In genomic region chrX:139929876-139930275, GRCh38 we compare ENCODE assay signal across 15 cellular contexts. TPM values are rescaled to one million over a fixed set of nuclear protein-coding genes. Genes with fewer than 3 reads are reported as not detected.
DNase-seq lines count a peak whose midpoint lies in the region; ATAC-seq, FAIRE-seq and TF ChIP-seq lines count a peak whose summit lies in the region.
"Had no signal": no experiment of that assay in that cellular context is flagged by ENCODE, and none has a peak within 500 bp of the region (broad histone marks: within the 10 kb centered on the region; RNA-seq: fewer than 3 reads in every experiment).

No MANE protein-coding gene starts in this region.

- H4K20me1 ChIP-seq in SU-DHL-6 (ENCODE audit: low read depth, low read length): peaks cover 3% of the 10 kb centered on the region; the same call in 1 of the 2 replicates
- no peaks in the 10 kb centered on the region for H4K20me1 ChIP-seq in GM23248 (ENCODE audit: insufficient read depth)

- WGBS in GM23248 (ENCODE audit: low coverage in 1 of 2, low lambda C conversion rate in 2 of 2, missing lambda C conversion rate in 2 of 2), 2 experiments: 91 to 100% methylated on average over 5 of the region's 5 CpGs

- H3K4me2 ChIP-seq in SU-DHL-6 (ENCODE audit: low read depth, low read length, poor library complexity, severe bottlenecking): peak overlapping the region; percentile 77
- H3K4me2 ChIP-seq in GM23248 (ENCODE audit: unreplicated experiment): no peak overlapping the region

- no peaks in the 10 kb centered on the region for H3K36me3 ChIP-seq in ACC112 (ENCODE audit: insufficient read depth, low read length)
- no peaks in the 10 kb centered on the region for H3K36me3 ChIP-seq in SU-DHL-6 (ENCODE audit: low read length)
- H3K36me3 ChIP-seq in iPS-15b (ENCODE audit: control insufficient read depth, insufficient read depth, low read length): no peaks in the 10 kb centered on the region
- H3K36me3 ChIP-seq in GM23248 (ENCODE audit: low read depth): no peaks in the 10 kb centered on the region

- H3K9me2 ChIP-seq in SU-DHL-6 (replicated peaks; ENCODE audit: insufficient read depth, low read length): no peaks in the 10 kb centered on the region
- no peaks in the 10 kb centered on the region for H3K9me2 ChIP-seq in GM23248 (ENCODE audit: insufficient read depth)

- no peak for ATAC-seq in GM18498 (IDR thresholded peaks at IDR 0.05; ENCODE audit: unreplicated experiment)
- ATAC-seq: esophagus mucosa had no signal

- H3K27ac ChIP-seq in ACC112 (ENCODE audit: low read depth, low read length) (no peak overlapping the region), SU-DHL-6 (ENCODE audit: low read depth, low read length) (no peak overlapping the region), GM23248 (no peak overlapping the region)

- H3K9me3 ChIP-seq in SU-DHL-6 (ENCODE audit: insufficient read depth, low read length): no peaks in the 10 kb centered on the region
- no peaks in the 10 kb centered on the region for H3K9me3 ChIP-seq in iPS-15b (ENCODE audit: control insufficient read depth, insufficient read depth, low read length)
- H3K9me3 ChIP-seq in GM23248 (ENCODE audit: low read depth): no peaks in the 10 kb centered on the region

- H3K27me3 ChIP-seq in ACC112 (ENCODE audit: insufficient read depth, low read length): no peaks in the 10 kb centered on the region
- no peaks in the 10 kb centered on the region for H3K27me3 ChIP-seq in SU-DHL-6 (ENCODE audit: low read length)
- H3K27me3 ChIP-seq in iPS-15b (ENCODE audit: control insufficient read depth, insufficient read depth, low read length): peaks cover 3% of the 10 kb centered on the region
- no peaks in the 10 kb centered on the region for H3K27me3 ChIP-seq in GM23248 (replicated peaks; ENCODE audit: insufficient read depth)

- no peak for TF ChIP-seq CTCF in SU-DHL-6 (IDR thresholded peaks at IDR 0.05; ENCODE audit: insufficient read depth, low read length, poor library complexity, severe bottlenecking)

- peak; percentile 59 for FAIRE-seq in GM18507 (lab: Jason Lieb, UNC)
- FAIRE-seq: islet of Langerhans had no signal

- H3F3A ChIP-seq in SU-DHL-6 (ENCODE audit: insufficient read depth) (no peaks in the 10 kb centered on the region), GM23248 (ENCODE audit: insufficient read depth) (peaks cover 5% of the 10 kb centered on the region; the same call in 1 of the 2 replicates)

- in situ Hi-C loops in GM23248 (cut with MboI): no loop called here

- H3K4me1 ChIP-seq in ACC112 (ENCODE audit: control insufficient read depth, insufficient read depth, low read length, unreplicated experiment) (peaks cover 14% of the 10 kb centered on the region), iPS-15b (ENCODE audit: control insufficient read depth, insufficient read depth, low read length) (peaks cover 22% of the 10 kb centered on the region), GM23248 (ENCODE audit: insufficient read depth) (no peaks in the 10 kb centered on the region)

- H3K9ac ChIP-seq in SU-DHL-6 (ENCODE audit: low read length) (no peak overlapping the region), iPS-15b (ENCODE audit: low read depth, low read length) (peak overlapping the region; percentile 17), GM23248 (no peak overlapping the region)

- H3K79me2 ChIP-seq in ACC112 (ENCODE audit: control insufficient read depth, insufficient read depth, low read length, unreplicated experiment) (peaks cover 56% of the 10 kb centered on the region), SU-DHL-6 (ENCODE audit: insufficient read depth, low read length) (peaks cover 24% of the 10 kb centered on the region; the same call in 1 of the 2 replicates), GM23248 (ENCODE audit: insufficient read depth) (peaks cover 67% of the 10 kb centered on the region)

- H3K4me3 ChIP-seq in ACC112 (ENCODE audit: low read depth, low read length) (peak overlapping the region; percentile 33; the same call in 1 of the 2 replicates), SU-DHL-6 (ENCODE audit: insufficient read depth, low read length, poor library complexity, severe bottlenecking) (no peak overlapping the region), iPS-15b (ENCODE audit: low read depth, low read length) (peak overlapping the region; percentile 84), GM23248 (no peak overlapping the region)

- H2AFZ ChIP-seq in ACC112 (ENCODE audit: low read length, unreplicated experiment): no peak overlapping the region
- H2AFZ ChIP-seq in SU-DHL-6 (ENCODE audit: low read depth, low read length, severe bottlenecking): no peak overlapping the region
- H2AFZ ChIP-seq in GM23248: no peak overlapping the region

- DNase-seq in GM18507 (ENCODE audit: extremely low spot score, insufficient read length, low read depth) (no peak), cerebellar nuclear complex (lab: John Stamatoyannopoulos, UW) (no peak), GM23248 (no peak)
- DNase-seq in NK-92 treated with Interleukin-12 subunit alpha and Interleukin-12 subunit beta, amount 100 ng/mL, for 24 hours (lab: John Stamatoyannopoulos, UW): no peak
- DNase-seq: activated CD4-positive, CD25-positive, alpha-beta regulatory T cell; C1 segment of cervical spinal cord; KG1; NCI-H2171 treated with DMSO at 0.1 percent for 48 hours had no signal

RNA-seq across cellular contexts. Expression of gene ATP11C, which starts 3.0 kb away (rescaled TPM):
- 26.2 and 29.7 TPM in 2 replicates for total RNA-seq in GM23248 (2014; rRNA removed; shearing (Covaris generic))
- polyA plus RNA-seq in GM23248 (2016; fragmentation: Nextera tagmentation; extraction: Ambion mirVana): 8.5 and 9.1 TPM in 2 replicates

RNA-seq across cellular contexts. Expression of gene CXorf66, which starts 35.4 kb away (rescaled TPM):
- total RNA-seq in GM23248 (2014; rRNA removed; shearing (Covaris generic)): not detected in 2 replicates
- not detected in 2 replicates for polyA plus RNA-seq in GM23248 (2016; fragmentation: Nextera tagmentation; extraction: Ambion mirVana)
- total RNA-seq: cardiac septum, esophagus mucosa had no signal

Comparison
In these comparisons a context has a peak if more than half of its experiments do, and no peak if none do; other contexts are left out.
1. H3K4me3 ChIP-seq: peak in ACC112 (single experiment) and iPS-15b (single experiment); none in SU-DHL-6 (single experiment) and GM23248 (single experiment).